Comparison of ENCODE assay signal across 1 cellular context in the genomic region with DNA sequence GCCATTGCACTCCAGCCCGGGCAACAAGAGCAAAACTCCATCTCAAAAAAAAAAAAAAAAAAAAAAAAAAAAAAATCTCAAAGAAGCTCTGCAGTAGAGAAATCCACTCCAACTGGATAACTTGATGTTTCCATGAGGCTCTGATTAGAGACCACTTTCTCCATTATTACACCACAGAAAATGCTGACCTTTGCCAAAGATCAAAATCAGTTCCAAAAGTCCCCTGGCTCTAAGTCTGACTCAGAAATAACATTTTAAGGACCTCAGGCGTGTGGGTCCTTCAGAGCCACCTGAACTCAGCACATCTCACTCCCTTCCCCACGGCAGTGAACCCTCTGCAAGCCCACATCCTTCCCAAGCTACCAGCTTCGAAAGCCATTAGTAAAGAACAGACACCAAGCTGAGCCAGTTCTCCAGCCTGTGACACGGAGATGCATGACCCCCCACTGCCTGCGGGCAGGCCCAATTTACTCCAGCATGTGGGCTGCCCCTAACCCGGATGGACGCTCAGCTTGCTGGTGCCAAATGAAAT.
TF ChIP-seq lines count a peak whose summit lies in the region.

No MANE protein-coding gene starts in this region.

TF ChIP-seq in K562, 482 proteins besides CTCF, POLR2A, EP300 and RAD21:
- TF ChIP-seq ZNF316 (IDR thresholded peaks at IDR 0.05) (peak; percentile 58), RFX7 (CRISPR knock-in tag; IDR thresholded peaks at IDR 0.05) (no peak), POLR3G (IDR thresholded peaks at IDR 0.05; ENCODE audit: extremely low read depth, insufficient read length, insufficient replicate concordance) (no peak), ZNF134 (CRISPR knock-in tag; conservative IDR thresholded peaks at IDR 0.05) (no peak), MYC (IDR thresholded peaks at IDR 0.05; ENCODE audit: low read depth, low read length) (no peak), MYC (CRISPR knock-in tag; IDR thresholded peaks at IDR 0.05; ENCODE audit: borderline replicate concordance, low read depth) (no peak)
